15 cellular contexts compared by ENCODE assay signal in genomic region chr1:52542085-52542688, GRCh38. TPM values are rescaled to one million over a fixed set of nuclear protein-coding genes. Genes with fewer than 3 reads are reported as not detected.
DNase-seq lines count a peak whose midpoint lies in the region; ATAC-seq, FAIRE-seq and TF ChIP-seq lines count a peak whose summit lies in the region.
"Had no signal": no experiment of that assay in that cellular context is flagged by ENCODE, and none has a peak within 500 bp of the region (broad histone marks: within the 10 kb centered on the region; RNA-seq: fewer than 3 reads in every experiment).

No MANE protein-coding gene starts in this region.

- no peak overlapping the region for H3K27ac ChIP-seq in HepG2 (ENCODE audit: extremely low read length, insufficient read depth, low read length)
- H3K27ac ChIP-seq in right lobe of liver, result no peak overlapping the region
- H3K27ac ChIP-seq in OCI-LY7 (ENCODE audit: low read depth, low read length, poor library complexity, severe bottlenecking), result no peak overlapping the region
- H3K27ac ChIP-seq in endothelial cell of umbilical vein (ENCODE audit: insufficient read depth, low read depth, low read length), result no peak overlapping the region

- H3K4me3 ChIP-seq in HepG2 (replicated peaks in 1 of 3; ENCODE audit: insufficient read depth in 1 of 3, low read depth in 2 of 3, low read length in 3 of 3), result no peak overlapping the region
- H3K4me3 ChIP-seq in right lobe of liver, result no peak overlapping the region
- H3K4me3 ChIP-seq in OCI-LY7 (ENCODE audit: low read depth, low read length, poor library complexity, severe bottlenecking), result no peak overlapping the region
- H3K4me3 ChIP-seq in endothelial cell of umbilical vein (replicated peaks in 1 of 3; ENCODE audit: insufficient read depth in 1 of 3, low read depth in 1 of 3, low read length in 3 of 3), result no peak overlapping the region

- TF ChIP-seq CTCF in HepG2 (CRISPR knock-in tag; IDR thresholded peaks at IDR 0.05) (no peak), right lobe of liver (IDR thresholded peaks at IDR 0.05) (no peak), OCI-LY7 (conservative IDR thresholded peaks at IDR 0.05; ENCODE audit: low read length) (no peak), endothelial cell of umbilical vein (IDR thresholded peaks at IDR 0.05; ENCODE audit: extremely low read depth in 1 of 2, insufficient read depth in 1 of 2, low read depth in 1 of 2, low read length in 2 of 2) (no peak)

- H3K4me2 ChIP-seq in HepG2 (ENCODE audit: low read depth, low read length) (no peak overlapping the region), OCI-LY7 (ENCODE audit: low read length) (no peak overlapping the region), endothelial cell of umbilical vein (ENCODE audit: insufficient read depth, low read length) (no peak overlapping the region)

- no peak for TF ChIP-seq RAD21 in HepG2 (CRISPR knock-in tag; IDR thresholded peaks at IDR 0.05)

- intact Hi-C loops in HepG2 (cut with micrococcal nuclease; ENCODE audit: unreplicated experiment) (no loop called here), right lobe of liver (cut with DNase I) (no loop called here), OCI-LY7 (cut with micrococcal nuclease; ENCODE audit: unreplicated experiment) (no loop called here), endothelial cell of umbilical vein (cut with micrococcal nuclease) (no loop called here)

- H3K36me3 ChIP-seq in HepG2 (replicated peaks in 1 of 2; ENCODE audit: control insufficient read depth in 1 of 2, insufficient read depth in 2 of 2, low read length in 2 of 2) (peaks cover 0 to 5% of the 10 kb centered on the region in 2 experiments; a peak in 1 of 5 replicates), right lobe of liver (no peaks in the 10 kb centered on the region), OCI-LY7 (ENCODE audit: insufficient read depth, low read length) (peaks cover 37% of the 10 kb centered on the region), endothelial cell of umbilical vein (ENCODE audit: control insufficient read depth in 2 of 2, extremely low read depth in 1 of 2, insufficient read depth in 2 of 2, low read length in 2 of 2) (no peaks in the 10 kb centered on the region)

- BruUV-seq in HepG2 (replicated peaks; lab: Mats Ljungman, UMichigan) (no TSS peak), OCI-LY7 (replicated peaks; lab: Mats Ljungman, UMichigan) (no TSS peak), endothelial cell of umbilical vein (replicated peaks; lab: Mats Ljungman, UMichigan) (no TSS peak)

- CTCF ChIA-PET in HepG2 (lab: Yijun Ruan, JAX; ENCODE audit: low intra/inter-chr PET ratio, low total read pairs), result no interaction called here
- CTCF ChIA-PET in OCI-LY7 (lab: Charles Lee; ENCODE audit: unreplicated experiment), result no interaction called here
- CTCF ChIA-PET in endothelial cell of umbilical vein (lab: Charles Lee), result no interaction called here

- DNase-seq in HepG2 (ENCODE audit: low spot score) (no peak), right lobe of liver (no peak), OCI-LY7 (ENCODE audit: low spot score) (peak; percentile 19), endothelial cell of umbilical vein (ENCODE audit: low read depth, low spot score) (peak; percentile 5)
- DNase-seq in activated CD4-positive, alpha-beta T cell treated with anti-CD3 and anti-CD28 coated beads for 48 hours, result no peak
- DNase-seq in stimulated activated CD4-positive, alpha-beta T cell treated with anti-CD3 and anti-CD28 coated beads, Interleukin-1b, Interleukin-23, amount 100 ng/mL, for 48 hours, result no peak
- DNase-seq: AML-193, Caco-2, KG1, NCI-H1092 treated with DMSO at 0.1 percent for 48 hours, NCI-H1694, NCI-H510A, SHP77 treated with DMSO at 0.1 percent for 48 hours had no signal

- WGBS in HepG2 (ENCODE audit: low lambda C conversion rate), result 98% methylated on average over 5 of the region's 5 CpGs
- whole genome bisulfite sequencing in right lobe of liver (ENCODE audit: insufficient coverage, low coverage, low lambda C conversion rate, missing lambda C conversion rate), result 93% methylated on average over 5 of the region's 5 CpGs

- H3K9ac ChIP-seq in HepG2 (ENCODE audit: insufficient read depth, low read depth, low read length), result no peak overlapping the region
- H3K9ac ChIP-seq in endothelial cell of umbilical vein (replicated peaks; ENCODE audit: extremely low read depth, insufficient read depth, low read length), result no peak overlapping the region

- ATAC-seq in HepG2, result no peak
- ATAC-seq in right lobe of liver, result no peak
- no peak for ATAC-seq in GM18502 (IDR thresholded peaks at IDR 0.05; ENCODE audit: poor library complexity, unreplicated experiment)

- FAIRE-seq in HepG2 (lab: Jason Lieb, UNC) (no peak), endothelial cell of umbilical vein (lab: Jason Lieb, UNC) (no peak)

- H3K27me3 ChIP-seq in HepG2 (ENCODE audit: control insufficient read depth in 1 of 2, insufficient read depth in 2 of 2, low read length in 2 of 2) (no peaks in the 10 kb centered on the region), right lobe of liver (no peaks in the 10 kb centered on the region), endothelial cell of umbilical vein (ENCODE audit: control insufficient read depth in 2 of 2, insufficient read depth in 2 of 2, low read length in 2 of 2) (no peaks in the 10 kb centered on the region)

- H2AFZ ChIP-seq in HepG2 (ENCODE audit: low read length) (no peak overlapping the region), OCI-LY7 (ENCODE audit: low read length) (no peak overlapping the region), endothelial cell of umbilical vein (ENCODE audit: low read depth, low read length) (no peak overlapping the region)

- peaks cover 94% of the 10 kb centered on the region for H3K79me2 ChIP-seq in HepG2 (ENCODE audit: insufficient read depth, low read length)
- H3K79me2 ChIP-seq in OCI-LY7 (ENCODE audit: insufficient read depth, low read depth, low read length), result peaks cover 84% of the 10 kb centered on the region
- H3K79me2 ChIP-seq in endothelial cell of umbilical vein (ENCODE audit: control insufficient read depth, insufficient read depth, low read length), result peaks cover 53% of the 10 kb centered on the region

- no peak for TF ChIP-seq POLR2A in HepG2 (IDR thresholded peaks at IDR 0.05; ENCODE audit: insufficient read depth in 1 of 2, low read depth in 2 of 2, low read length in 2 of 2)
- TF ChIP-seq POLR2A in right lobe of liver (IDR thresholded peaks at IDR 0.05), result no peak
- TF ChIP-seq POLR2A in endothelial cell of umbilical vein (IDR thresholded peaks at IDR 0.05; ENCODE audit: low read depth, low read length), result no peak

- H4K20me1 ChIP-seq in HepG2 (ENCODE audit: insufficient read depth, low read length), result peaks cover 30% of the 10 kb centered on the region
- H4K20me1 ChIP-seq in OCI-LY7 (ENCODE audit: insufficient read depth, low read length), result 0 out of 2 replicates have a peak, but pooled peaks cover under 1% of the 10 kb centered on the region
- no peaks in the 10 kb centered on the region for H4K20me1 ChIP-seq in endothelial cell of umbilical vein (replicated peaks; ENCODE audit: control insufficient read depth, extremely low read depth, insufficient read depth, low read length)

- H3K4me1 ChIP-seq in HepG2 (ENCODE audit: insufficient read depth, low read length) (peaks cover 6% of the 10 kb centered on the region; the same call in 1 of the 2 replicates), right lobe of liver (no peaks in the 10 kb centered on the region), OCI-LY7 (ENCODE audit: insufficient read depth, low read length, poor library complexity, severe bottlenecking) (no peaks in the 10 kb centered on the region), endothelial cell of umbilical vein (ENCODE audit: control insufficient read depth, extremely low read depth, insufficient read depth, low read length) (no peaks in the 10 kb centered on the region)
- H3K4me1 ChIP-seq: Caco-2 had no signal

- in situ Hi-C loops in HepG2 (cut with HindIII; ENCODE audit: extremely low pct_ligation_motif_present, low pct_unique_long_range_greater_than_20kb), result no loop called here

- dilution Hi-C loops in endothelial cell of umbilical vein (cut with MboI; ENCODE audit: extremely low pct_ligation_motif_present, low sequenced_read_pairs), result no loop called here

- POLR2A ChIA-PET in HepG2 (lab: Yijun Ruan, JAX), result no interaction called here
- POLR2A ChIA-PET in OCI-LY7 (lab: Charles Lee), result interaction anchor here (0.7 kb wide), 2 partner anchors 106 to 126 kb away, joined by 3 to 4 read pairs; no protein-coding TSS in a partner anchor
- POLR2A ChIA-PET in endothelial cell of umbilical vein (lab: Charles Lee), result no interaction called here

- H3K9me2 ChIP-seq in OCI-LY7 (ENCODE audit: insufficient read depth, low read length), result no peaks in the 10 kb centered on the region

- H3K9me3 ChIP-seq in HepG2 (ENCODE audit: low read length) (peaks cover 16% of the 10 kb centered on the region), right lobe of liver (no peaks in the 10 kb centered on the region), OCI-LY7 (ENCODE audit: low read length) (peaks cover 44% of the 10 kb centered on the region; the same call in 1 of the 2 replicates), endothelial cell of umbilical vein (replicated peaks; ENCODE audit: control insufficient read depth, insufficient read depth, low read length) (no peaks in the 10 kb centered on the region)

- TF ChIP-seq EP300 in HepG2 (IDR thresholded peaks at IDR 0.05; ENCODE audit: low read depth in 2 of 2, low read length in 2 of 2) (no peak), HepG2 (CRISPR knock-in tag; IDR thresholded peaks at IDR 0.05; ENCODE audit: borderline replicate concordance) (no peak)

- H3K9me1 ChIP-seq in endothelial cell of umbilical vein (replicated peaks; ENCODE audit: control insufficient read depth, extremely low read depth, insufficient read depth, low read length), result no peaks in the 10 kb centered on the region

RNA-seq across cellular contexts. Expression of gene TUT4, which starts 10.7 kb away (rescaled TPM):
- total RNA-seq in HepG2 (2016; rRNA removed; fragmentation: Illumina TruSeq; extraction: Trizol) (44.7 and 47.8 TPM in 2 replicates), right lobe of liver (10 to 100 TPM; 16.1 to 33.0 (median 22.8) TPM), OCI-LY7 (2022) (70.8 and 81.1 TPM in 2 replicates), endothelial cell of umbilical vein (40.5 and 41.2 TPM in 2 replicates)
- 31.1 and 33.0 TPM in 2 replicates for total RNA-seq in HepG2 (2016; cell fraction: cytosol; rRNA removed; fragmentation: Illumina TruSeq; extraction: Trizol; ENCODE audit: low read depth)
- total RNA-seq in HepG2 (2016; cell fraction: insoluble cytoplasmic fraction; rRNA removed; fragmentation: Illumina TruSeq; extraction: Trizol), result 42.5 and 43.3 TPM in 2 replicates
- total RNA-seq in HepG2 (2016; cell fraction: membrane; rRNA removed; fragmentation: Illumina TruSeq; extraction: Trizol), result 26.5 and 32.0 TPM in 2 replicates
- 84.6 and 87.9 TPM in 2 replicates for total RNA-seq in HepG2 (2016; cell fraction: nucleus; rRNA removed; fragmentation: Illumina TruSeq; extraction: Trizol)
- polyA plus RNA-seq in HepG2 (2011; rRNA removed) (52.8 and 53.5 TPM in 2 replicates), endothelial cell of umbilical vein (24.7 and 29.1 TPM in 2 replicates)
- polyA plus RNA-seq in HepG2 (2011; cell fraction: cytosol; rRNA removed), result 17.7 and 21.7 TPM in 2 replicates
- 158 and 159 TPM in 2 replicates for polyA plus RNA-seq in HepG2 (2011; cell fraction: nucleus; rRNA removed)
- polyA plus RNA-seq in HepG2 (2012), result 49.2 and 50.3 TPM in 2 replicates
- polyA plus RNA-seq in HepG2 (2016; cell fraction: cytosol; fragmentation: Illumina TruSeq; extraction: Trizol; ENCODE audit: low read depth), result 1.9 and 2.0 TPM in 2 replicates
- 40.8 and 44.0 TPM in 2 replicates for polyA plus RNA-seq in HepG2 (2016; cell fraction: insoluble cytoplasmic fraction; fragmentation: Illumina TruSeq; extraction: Trizol; ENCODE audit: low read depth)
- polyA plus RNA-seq in HepG2 (2016; cell fraction: membrane; fragmentation: Illumina TruSeq; extraction: Trizol; ENCODE audit: low read depth), result 5.7 and 9.2 TPM in 2 replicates
- polyA plus RNA-seq in HepG2 (2016; cell fraction: nucleus; fragmentation: Illumina TruSeq; extraction: Trizol; ENCODE audit: insufficient read depth, low read depth), result 169 and 172 TPM in 2 replicates
- 33.2 and 43.4 TPM in 2 replicates for polyA minus RNA-seq in HepG2 (2011; rRNA and poly(A)+ RNA removed; ENCODE audit: low replicate concordance)
- 22.4 and 27.4 TPM in 2 replicates for polyA minus RNA-seq in HepG2 (2011; cell fraction: cytosol; rRNA and poly(A)+ RNA removed)
- 128 and 167 TPM in 2 replicates for polyA minus RNA-seq in HepG2 (2011; cell fraction: nucleus; rRNA and poly(A)+ RNA removed)
- total RNA-seq in OCI-LY7 (2014; rRNA removed; shearing (Covaris generic)), result 72.4 and 102 TPM in 2 replicates
- 20.4 and 21.5 TPM in 2 replicates for polyA plus RNA-seq in endothelial cell of umbilical vein (2011; cell fraction: cytosol; rRNA removed)
- polyA plus RNA-seq in endothelial cell of umbilical vein (2011; cell fraction: nucleus; rRNA removed), result 94.4 and 107 TPM in 2 replicates
- 23.4 and 25.1 TPM in 2 replicates for polyA plus RNA-seq in endothelial cell of umbilical vein (2012)
- 27.7 and 37.1 TPM in 2 replicates for polyA minus RNA-seq in endothelial cell of umbilical vein
- polyA minus RNA-seq in endothelial cell of umbilical vein (2011; cell fraction: cytosol; rRNA and poly(A)+ RNA removed), result 23.9 TPM
- 41.4 and 60.4 TPM in 2 replicates for polyA minus RNA-seq in endothelial cell of umbilical vein (2011; cell fraction: nucleus; rRNA and poly(A)+ RNA removed)

RNA-seq across cellular contexts. Expression of gene GPX7, which starts 60.0 kb away (rescaled TPM):
- total RNA-seq in HepG2 (2016; rRNA removed; fragmentation: Illumina TruSeq; extraction: Trizol), result 10.5 and 14.1 TPM in 2 replicates
- 8.7 and 9.3 TPM in 2 replicates for total RNA-seq in HepG2 (2016; cell fraction: cytosol; rRNA removed; fragmentation: Illumina TruSeq; extraction: Trizol; ENCODE audit: low read depth)
- total RNA-seq in HepG2 (2016; cell fraction: insoluble cytoplasmic fraction; rRNA removed; fragmentation: Illumina TruSeq; extraction: Trizol), result 9.7 and 15.2 TPM in 2 replicates
- total RNA-seq in HepG2 (2016; cell fraction: membrane; rRNA removed; fragmentation: Illumina TruSeq; extraction: Trizol), result 13.8 and 16.2 TPM in 2 replicates
- 10.8 and 12.2 TPM in 2 replicates for total RNA-seq in HepG2 (2016; cell fraction: nucleus; rRNA removed; fragmentation: Illumina TruSeq; extraction: Trizol)
- polyA plus RNA-seq in HepG2 (2011; rRNA removed), result 16.2 and 17.2 TPM in 2 replicates
- 16.8 and 17.0 TPM in 2 replicates for polyA plus RNA-seq in HepG2 (2011; cell fraction: cytosol; rRNA removed)
- 8.6 and 8.7 TPM in 2 replicates for polyA plus RNA-seq in HepG2 (2011; cell fraction: nucleus; rRNA removed)
- 6.8 and 8.6 TPM in 2 replicates for polyA plus RNA-seq in HepG2 (2012)
- 11.6 and 12.7 TPM in 2 replicates for polyA plus RNA-seq in HepG2 (2016; cell fraction: cytosol; fragmentation: Illumina TruSeq; extraction: Trizol; ENCODE audit: low read depth)
- polyA plus RNA-seq in HepG2 (2016; cell fraction: insoluble cytoplasmic fraction; fragmentation: Illumina TruSeq; extraction: Trizol; ENCODE audit: low read depth), result 11.0 and 12.6 TPM in 2 replicates
- polyA plus RNA-seq in HepG2 (2016; cell fraction: membrane; fragmentation: Illumina TruSeq; extraction: Trizol; ENCODE audit: low read depth), result 14.9 and 18.3 TPM in 2 replicates
- polyA plus RNA-seq in HepG2 (2016; cell fraction: nucleus; fragmentation: Illumina TruSeq; extraction: Trizol; ENCODE audit: insufficient read depth, low read depth), result 22.5 and 22.7 TPM in 2 replicates
- 14.0 TPM in 1 of 2 replicates, not detected in the other for polyA minus RNA-seq in HepG2 (2011; rRNA and poly(A)+ RNA removed; ENCODE audit: low replicate concordance)
- polyA minus RNA-seq in HepG2 (2011; cell fraction: cytosol; rRNA and poly(A)+ RNA removed), result 7.2 and 8.1 TPM in 2 replicates
- polyA minus RNA-seq in HepG2 (2011; cell fraction: nucleus; rRNA and poly(A)+ RNA removed), result 3.7 and 3.9 TPM in 2 replicates
- 1 to 10 TPM; 1.6 to 4.3 (median 2.7) TPM for total RNA-seq in right lobe of liver
- total RNA-seq in OCI-LY7 (2014; rRNA removed; shearing (Covaris generic)), result not detected in 2 replicates
- total RNA-seq in OCI-LY7 (2022), result not detected in 2 replicates
- total RNA-seq in endothelial cell of umbilical vein, result 8.9 and 26.3 TPM in 2 replicates
- 25.7 and 26.2 TPM in 2 replicates for polyA plus RNA-seq in endothelial cell of umbilical vein
- polyA plus RNA-seq in endothelial cell of umbilical vein (2011; cell fraction: cytosol; rRNA removed), result 17.3 and 20.1 TPM in 2 replicates
- polyA plus RNA-seq in endothelial cell of umbilical vein (2011; cell fraction: nucleus; rRNA removed), result 5.9 and 7.3 TPM in 2 replicates
- 15.1 and 20.5 TPM in 2 replicates for polyA plus RNA-seq in endothelial cell of umbilical vein (2012)
- 10.2 and 10.5 TPM in 2 replicates for polyA minus RNA-seq in endothelial cell of umbilical vein
- not detected for polyA minus RNA-seq in endothelial cell of umbilical vein (2011; cell fraction: cytosol; rRNA and poly(A)+ RNA removed)
- polyA minus RNA-seq in endothelial cell of umbilical vein (2011; cell fraction: nucleus; rRNA and poly(A)+ RNA removed), result 2.4 and 4.0 TPM in 2 replicates
- total RNA-seq: MCF 10A had no signal

Comparison
In these comparisons a context has a peak if more than half of its experiments do, and no peak if none do; other contexts are left out.
1. DNase-seq: peak in OCI-LY7 (single experiment) and endothelial cell of umbilical vein (single experiment); none in HepG2 (single experiment), right lobe of liver (0 of 3), activated CD4-positive, alpha-beta T cell treated with anti-CD3 and anti-CD28 coated beads for 48 hours (single experiment) and stimulated activated CD4-positive, alpha-beta T cell treated with anti-CD3 and anti-CD28 coated beads, Interleukin-1b, Interleukin-23, amount 100 ng/mL, for 48 hours (single experiment).